ENCODE assay signal across 8 cellular contexts in genomic region chr16:55502801-55503366, GRCh38. TPM values are rescaled to one million over a fixed set of nuclear protein-coding genes. Genes with fewer than 3 reads are reported as not detected.
DNase-seq lines count a peak whose midpoint lies in the region; TF ChIP-seq lines count a peak whose summit lies in the region.

No MANE protein-coding gene starts in this region.

- H3K4me1 ChIP-seq in esophagus muscularis mucosa (peaks cover 40 to 53% (median 51%) of the 10 kb centered on the region in 4 donors), MM.1S (ENCODE audit: low read length) (no peaks in the 10 kb centered on the region)

- H3K9me3 ChIP-seq in esophagus muscularis mucosa (no peaks in the 10 kb centered on the region), MM.1S (replicated peaks; ENCODE audit: insufficient read depth, low read length) (no peaks in the 10 kb centered on the region)

- TF ChIP-seq EP300 in esophagus muscularis mucosa (IDR thresholded peaks at IDR 0.05) = no peak

- H3F3A ChIP-seq in MM.1S (ENCODE audit: insufficient read depth, low read length) = no peaks in the 10 kb centered on the region

- POLR2A ChIA-PET in activated CD4-positive, alpha-beta memory T cell treated with anti-CD3 and anti-CD28 coated beads, Interleukin-2, amount 10 ng/mL, durations not matched to agents 7 days and 5 days (lab: Charles Lee) = no interaction called here

- H3K4me3 ChIP-seq in esophagus muscularis mucosa (no peak overlapping the region), MM.1S (ENCODE audit: low read length) (no peak overlapping the region)

- H3K4me3 Mint-ChIP-seq in nephron progenitor cell = no peak overlapping the region
- no peak overlapping the region for H3K4me3 Mint-ChIP-seq in activated CD4-positive, alpha-beta memory T cell treated with anti-CD3 and anti-CD28 coated beads, Interleukin-2, amount 10 ng/mL, durations not matched to agents 7 days and 5 days

- CTCF ChIA-PET in activated CD4-positive, alpha-beta memory T cell treated with anti-CD3 and anti-CD28 coated beads, Interleukin-2, amount 10 ng/mL, durations not matched to agents 7 days and 5 days (lab: Charles Lee) = interaction anchor here (1.1 kb wide), 1 partner anchor 38 kb away, joined by 3 read pairs; no protein-coding TSS in a partner anchor

- H3K36me3 ChIP-seq in esophagus muscularis mucosa (peaks cover 0 to 64% (median 16%) of the 10 kb centered on the region in 4 donors), MM.1S (replicated peaks; ENCODE audit: insufficient read depth, low read length) (no peaks in the 10 kb centered on the region)

- peaks cover 37% of the 10 kb centered on the region for H3K4me1 Mint-ChIP-seq in nephron progenitor cell
- H3K4me1 Mint-ChIP-seq in activated CD4-positive, alpha-beta memory T cell treated with anti-CD3 and anti-CD28 coated beads, Interleukin-2, amount 10 ng/mL, durations not matched to agents 7 days and 5 days = peaks cover 17% of the 10 kb centered on the region

- H3K27me3 Mint-ChIP-seq in nephron progenitor cell (ENCODE audit: low read depth, poor library complexity) = peaks cover 2% of the 10 kb centered on the region
- peaks cover 2% of the 10 kb centered on the region for H3K27me3 Mint-ChIP-seq in activated CD4-positive, alpha-beta memory T cell treated with anti-CD3 and anti-CD28 coated beads, Interleukin-2, amount 10 ng/mL, durations not matched to agents 7 days and 5 days

- no peak for TF ChIP-seq POLR2A in esophagus muscularis mucosa (IDR thresholded peaks at IDR 0.05; ENCODE audit: low read depth)

- DNase-seq in DMS153 (lab: John Stamatoyannopoulos, UW) = peak; percentile 44
- DNase-seq in NCI-H82 treated with DMSO at 0.1 percent for 48 hours (lab: John Stamatoyannopoulos, UW; ENCODE audit: unreplicated experiment) = peak; percentile 45
- DNase-seq in esophagus muscularis mucosa (ENCODE audit: extremely low spot score) = peak; percentile 95
- peak; percentile 21 for DNase-seq in nephron progenitor cell
- DNase-seq in MM.1S = no peak
- DNase-seq in cortex of kidney (lab: John Stamatoyannopoulos, UW) = no peak
- no peak for DNase-seq in activated CD4-positive, alpha-beta memory T cell treated with anti-CD3 and anti-CD28 coated beads, Interleukin-2, amount 10 ng/mL, durations not matched to agents 7 days and 5 days
- no peak for DNase-seq in SKM-1 treated with dmso at 0.1 percent for 144 hours (lab: John Stamatoyannopoulos, UW; ENCODE audit: unreplicated experiment)

- peaks cover 39% of the 10 kb centered on the region for H3K36me3 Mint-ChIP-seq in nephron progenitor cell (ENCODE audit: low read depth)
- H3K36me3 Mint-ChIP-seq in activated CD4-positive, alpha-beta memory T cell treated with anti-CD3 and anti-CD28 coated beads, Interleukin-2, amount 10 ng/mL, durations not matched to agents 7 days and 5 days (ENCODE audit: low read depth) = no peaks in the 10 kb centered on the region

- H3K79me2 ChIP-seq in MM.1S (ENCODE audit: low read length) = no peaks in the 10 kb centered on the region

- no peak for TF ChIP-seq CTCF in esophagus muscularis mucosa (IDR thresholded peaks at IDR 0.05)
- TF ChIP-seq CTCF in nephron progenitor cell (IDR thresholded peaks at IDR 0.05) = no peak
- no peak for TF ChIP-seq CTCF in MM.1S (IDR thresholded peaks at IDR 0.05; ENCODE audit: low read length)

- H3K27ac Mint-ChIP-seq in nephron progenitor cell = peak overlapping the region; percentile 39
- no peak overlapping the region for H3K27ac Mint-ChIP-seq in activated CD4-positive, alpha-beta memory T cell treated with anti-CD3 and anti-CD28 coated beads, Interleukin-2, amount 10 ng/mL, durations not matched to agents 7 days and 5 days

- no peak overlapping the region for H2AFZ ChIP-seq in MM.1S (ENCODE audit: low read length)

- intact Hi-C loops in esophagus muscularis mucosa (cut with DNase I) = no loop called here

- H3K9ac ChIP-seq in MM.1S (ENCODE audit: low read length) = no peak overlapping the region

- no peak overlapping the region for H3K4me2 ChIP-seq in MM.1S (ENCODE audit: low read depth, low read length)

- no peaks in the 10 kb centered on the region for H3K9me2 ChIP-seq in MM.1S (replicated peaks; ENCODE audit: insufficient read depth, low read length)

- no peaks in the 10 kb centered on the region for H3K27me3 ChIP-seq in esophagus muscularis mucosa
- no peaks in the 10 kb centered on the region for H3K27me3 ChIP-seq in MM.1S (replicated peaks; ENCODE audit: insufficient read depth, low read length)

- no peaks in the 10 kb centered on the region for H3K9me3 Mint-ChIP-seq in nephron progenitor cell
- H3K9me3 Mint-ChIP-seq in activated CD4-positive, alpha-beta memory T cell treated with anti-CD3 and anti-CD28 coated beads, Interleukin-2, amount 10 ng/mL, durations not matched to agents 7 days and 5 days = no peaks in the 10 kb centered on the region

- H4K20me1 ChIP-seq in MM.1S (ENCODE audit: insufficient read depth, low read length) = no peaks in the 10 kb centered on the region

- H3K27ac ChIP-seq in esophagus muscularis mucosa (replicated peaks in 1 of 4) (peak overlapping the region; percentile 2 to 64 (median 45)), MM.1S (ENCODE audit: low read length) (no peak overlapping the region)

- WGBS in esophagus muscularis mucosa = 29% methylated on average over 10 of the region's 13 CpGs

RNA-seq across cellular contexts. Expression of gene LPCAT2, which starts 6.0 kb away (rescaled TPM):
- 10 to 100 TPM in 3 of 4 donors, 1 to 10 TPM in 1; 9.6 to 12.9 (median 12.0) TPM for total RNA-seq in esophagus muscularis mucosa
- total RNA-seq in activated CD4-positive, alpha-beta memory T cell treated with anti-CD3 and anti-CD28 coated beads, Interleukin-2, amount 10 ng/mL, durations not matched to agents 7 days and 5 days = 1 to 10 TPM; 1.3 to 1.6 TPM

RNA-seq across cellular contexts. Expression of gene MMP2, which starts 23.9 kb away (rescaled TPM):
- 100 to 1,000 TPM; 211 to 368 (median 256) TPM for total RNA-seq in esophagus muscularis mucosa
- total RNA-seq in activated CD4-positive, alpha-beta memory T cell treated with anti-CD3 and anti-CD28 coated beads, Interleukin-2, amount 10 ng/mL, durations not matched to agents 7 days and 5 days = under 1 TPM; 0.20 to 0.30 TPM

Comparison
In these comparisons a context has a peak if more than half of its experiments do, and no peak if none do; other contexts are left out.
1. DNase-seq: peak in DMS153 (single experiment), NCI-H82 treated with DMSO at 0.1 percent for 48 hours (single experiment), esophagus muscularis mucosa (single experiment) and nephron progenitor cell (single experiment); none in MM.1S (single experiment), cortex of kidney (single experiment), activated CD4-positive, alpha-beta memory T cell treated with anti-CD3 and anti-CD28 coated beads, Interleukin-2, amount 10 ng/mL, durations not matched to agents 7 days and 5 days (single experiment) and SKM-1 treated with dmso at 0.1 percent for 144 hours (single experiment).
2. RNA of gene LPCAT2, which starts 6.0 kb away (total RNA-seq): 9.6 to 12.9 TPM in esophagus muscularis mucosa; 1.3 to 1.6 TPM in activated CD4-positive, alpha-beta memory T cell treated with anti-CD3 and anti-CD28 coated beads, Interleukin-2, amount 10 ng/mL, durations not matched to agents 7 days and 5 days; every median in the first group is over 4 times any median in the second.
3. RNA of gene MMP2, which starts 23.9 kb away (total RNA-seq): 211 to 368 TPM in esophagus muscularis mucosa; 0.20 to 0.30 TPM in activated CD4-positive, alpha-beta memory T cell treated with anti-CD3 and anti-CD28 coated beads, Interleukin-2, amount 10 ng/mL, durations not matched to agents 7 days and 5 days; every median in the first group is over 100 times any median in the second.